ENCODE assay signal across 27 cellular contexts in the genomic region with DNA sequence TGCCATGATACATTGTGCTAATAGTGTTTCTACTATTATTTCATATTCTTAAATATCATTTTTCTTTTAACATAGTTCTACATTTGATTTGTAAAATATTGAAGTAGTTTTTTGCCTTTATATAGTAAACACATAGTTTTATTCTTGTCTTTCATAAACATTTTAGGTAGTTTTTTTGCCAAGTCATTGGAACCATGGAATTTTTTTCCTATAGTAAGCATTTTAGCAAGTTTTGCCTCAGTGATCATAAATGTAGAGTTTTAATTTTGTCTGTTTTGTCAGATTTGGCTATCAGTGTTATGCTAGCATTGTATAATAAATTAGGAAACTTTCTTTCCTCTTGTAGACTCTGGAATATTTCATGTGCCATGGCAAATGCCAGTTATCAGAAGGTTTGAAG.
DNase-seq lines count a peak whose midpoint lies in the region; ATAC-seq, FAIRE-seq and TF ChIP-seq lines count a peak whose summit lies in the region.
"Had no signal": no experiment of that assay in that cellular context is flagged by ENCODE, and none has a peak within 500 bp of the region (broad histone marks: within the 10 kb centered on the region; RNA-seq: fewer than 3 reads in every experiment).

No MANE protein-coding gene starts in this region.

- no peak for ATAC-seq in A549
- no peak for ATAC-seq in GM21447 (IDR thresholded peaks at IDR 0.05; ENCODE audit: unreplicated experiment)
- ATAC-seq: GM12878 had no signal

- POLR2A ChIA-PET in A549 (lab: Yijun Ruan, JAX): no interaction called here

- H3K27ac ChIP-seq in A549: no peak overlapping the region
- H3K27ac ChIP-seq: BLaER1 had no signal

- TF ChIP-seq POLR2A in A549 (IDR thresholded peaks at IDR 0.05; ENCODE audit: low read length): no peak

- no peak for TF ChIP-seq EP300 in A549 (IDR thresholded peaks at IDR 0.05)

- DNase-seq in A549 (ENCODE audit: low read depth in 1 of 2, low spot score in 1 of 2) (no peak), RCC 7860 (ENCODE audit: low spot score) (no peak), frontal cortex (ENCODE audit: low spot score in 2 of 2) (no peak), medulla oblongata (ENCODE audit: extremely low spot score) (no peak), SIG-M5 treated with dmso at 0.1 percent for 504 hours (lab: John Stamatoyannopoulos, UW; ENCODE audit: unreplicated experiment) (no peak)
- DNase-seq in activated CD4-positive, alpha-beta T cell treated with anti-CD3 and anti-CD28 coated beads for 48 hours: no peak
- DNase-seq: 8988T; ACHN; BE2C; C1 segment of cervical spinal cord; CD4-positive, alpha-beta memory T cell; CD4-positive, CD25-positive, alpha-beta regulatory T cell; CD8-positive, alpha-beta memory T cell; COR-L47; DMS 273 treated with DMSO at 0.1 percent for 48 hours; DMS153; DMS53; DMS79; DND-41; EL; GDM1 had no signal

- CTCF ChIA-PET in A549 (lab: Yijun Ruan, JAX): no interaction called here

- H3K9me3 ChIP-seq in A549: no peaks in the 10 kb centered on the region
- H3K9me3 ChIP-seq: BE2C, BLaER1 had no signal

- no peak overlapping the region for H3K4me2 ChIP-seq in A549
- H3K4me2 ChIP-seq: BLaER1 had no signal

- TF ChIP-seq RAD21 in A549 (conservative IDR thresholded peaks at IDR 0.05 in 1 of 2, IDR thresholded peaks at IDR 0.05 in 1 of 2): no peak

- peaks cover 18% of the 10 kb centered on the region for H3K4me1 ChIP-seq in A549
- H3K4me1 ChIP-seq: BE2C, BLaER1 had no signal

- no peak for TF ChIP-seq CTCF in A549 (IDR thresholded peaks at IDR 0.05)

- no peak overlapping the region for H3K4me3 ChIP-seq in A549
- H3K4me3 ChIP-seq: BLaER1, GM12878 had no signal

- peak; percentile 39 for FAIRE-seq in A204.1 (lab: Jason Lieb, UNC)
- FAIRE-seq in A549 (lab: Jason Lieb, UNC): no peak
- peak; percentile 10 for FAIRE-seq in RCC 7860 (lab: Jason Lieb, UNC)
- FAIRE-seq in frontal cortex (lab: Jason Lieb, UNC): peak; percentile 49
- FAIRE-seq: GM12878, GM12892, GM18507 had no signal

TF ChIP-seq in A549, 52 proteins besides CTCF, POLR2A, EP300 and RAD21:
- TF ChIP-seq HOXB13 (CRISPR knock-in tag; IDR thresholded peaks at IDR 0.05; ENCODE audit: low read depth) (no peak), HDAC2 (IDR thresholded peaks at IDR 0.05) (no peak), POLR2AphosphoS2 (conservative IDR thresholded peaks at IDR 0.05; ENCODE audit: low read length) (no peak), CHD4 (IDR thresholded peaks at IDR 0.05; ENCODE audit: borderline replicate concordance) (no peak), ZC3H11A (IDR thresholded peaks at IDR 0.05) (no peak), NFE2L2 (conservative IDR thresholded peaks at IDR 0.05; ENCODE audit: low read length) (0 out of 2 replicates have a peak, but pooled peaks have one; percentile 22), NPAS2 (CRISPR knock-in tag; IDR thresholded peaks at IDR 0.05; ENCODE audit: borderline replicate concordance) (no peak), RCOR1 (IDR thresholded peaks at IDR 0.05; ENCODE audit: low read depth, low read length) (no peak), KDM1A (IDR thresholded peaks at IDR 0.05; ENCODE audit: low read depth) (no peak), MAFK (IDR thresholded peaks at IDR 0.05; ENCODE audit: partially characterized antibody) (peak; percentile 81)
- TF ChIP-seq, protein P1, sequence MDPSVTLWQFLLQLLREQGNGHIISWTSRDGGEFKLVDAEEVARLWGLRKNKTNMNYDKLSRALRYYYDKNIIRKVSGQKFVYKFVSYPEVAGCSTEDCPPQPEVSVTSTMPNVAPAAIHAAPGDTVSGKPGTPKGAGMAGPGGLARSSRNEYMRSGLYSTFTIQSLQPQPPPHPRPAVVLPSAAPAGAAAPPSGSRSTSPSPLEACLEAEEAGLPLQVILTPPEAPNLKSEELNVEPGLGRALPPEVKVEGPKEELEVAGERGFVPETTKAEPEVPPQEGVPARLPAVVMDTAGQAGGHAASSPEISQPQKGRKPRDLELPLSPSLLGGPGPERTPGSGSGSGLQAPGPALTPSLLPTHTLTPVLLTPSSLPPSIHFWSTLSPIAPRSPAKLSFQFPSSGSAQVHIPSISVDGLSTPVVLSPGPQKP (IDR thresholded peaks at IDR 0.05; ENCODE audit: low read depth, low read length): no peak
- TF ChIP-seq, protein P2, sequence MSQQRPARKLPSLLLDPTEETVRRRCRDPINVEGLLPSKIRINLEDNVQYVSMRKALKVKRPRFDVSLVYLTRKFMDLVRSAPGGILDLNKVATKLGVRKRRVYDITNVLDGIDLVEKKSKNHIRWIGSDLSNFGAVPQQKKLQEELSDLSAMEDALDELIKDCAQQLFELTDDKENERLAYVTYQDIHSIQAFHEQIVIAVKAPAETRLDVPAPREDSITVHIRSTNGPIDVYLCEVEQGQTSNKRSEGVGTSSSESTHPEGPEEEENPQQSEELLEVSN (IDR thresholded peaks at IDR 0.05; ENCODE audit: borderline replicate concordance, low read depth): no peak
